ENCODE assay signal across 18 cellular contexts in genomic region chr1:64098436-64098835, GRCh38.
"Had no signal": no experiment of that assay in that cellular context is flagged by ENCODE, and none has a peak within 500 bp of the region (broad histone marks: within the 10 kb centered on the region; RNA-seq: fewer than 3 reads in every experiment).

No MANE protein-coding gene starts in this region.

- H3K36me3 Mint-ChIP-seq: activated naive CD4-positive, alpha-beta T cell treated with anti-CD3 and anti-CD28 coated beads, Interleukin-2, amount 10 ng/mL, durations not matched to agents 7 days and 5 days; stimulated activated naive B cell treated with anti-CD40 and anti-IgM and Interleukin-4, amounts not matched to agents 10 μg/mL and 1 μg/mL and 100 μg/mL, for 72 hours had no signal

- FAIRE-seq: astrocyte, bronchial epithelial cell had no signal

- H3K4me3 Mint-ChIP-seq: activated naive CD4-positive, alpha-beta T cell treated with anti-CD3 and anti-CD28 coated beads, Interleukin-2, amount 10 ng/mL, durations not matched to agents 7 days and 5 days; activated T-helper 17 cell treated with anti-CD3 and anti-CD28 coated beads, Interleukin-2, amount 50 U/mL, for 72 hours; stimulated activated naive B cell treated with anti-CD40 and anti-IgM and Interleukin-4, amounts not matched to agents 10 μg/mL and 1 μg/mL and 100 μg/mL, for 72 hours had no signal

- ATAC-seq: activated T-helper 17 cell treated with anti-CD3 and anti-CD28 coated beads, Interleukin-2, amount 50 U/mL, for 72 hours; gastroesophageal sphincter; stimulated activated naive B cell treated with anti-CD40 and anti-IgM and Interleukin-4, amounts not matched to agents 10 μg/mL and 1 μg/mL and 100 μg/mL, for 72 hours had no signal

- H3K27me3 ChIP-seq: dorsolateral prefrontal cortex, gastroesophageal sphincter, neutrophil, tibial nerve had no signal

- H3K27me3 Mint-ChIP-seq: activated naive CD4-positive, alpha-beta T cell treated with anti-CD3 and anti-CD28 coated beads, Interleukin-2, amount 10 ng/mL, durations not matched to agents 7 days and 5 days; stimulated activated naive B cell treated with anti-CD40 and anti-IgM and Interleukin-4, amounts not matched to agents 10 μg/mL and 1 μg/mL and 100 μg/mL, for 72 hours had no signal

- H3K4me3 ChIP-seq: gastroesophageal sphincter, skin epidermis, tibial nerve had no signal

- H3K4me1 Mint-ChIP-seq: activated naive CD4-positive, alpha-beta T cell treated with anti-CD3 and anti-CD28 coated beads, Interleukin-2, amount 10 ng/mL, durations not matched to agents 7 days and 5 days; activated T-helper 17 cell treated with anti-CD3 and anti-CD28 coated beads, Interleukin-2, amount 50 U/mL, for 72 hours; stimulated activated naive B cell treated with anti-CD40 and anti-IgM and Interleukin-4, amounts not matched to agents 10 μg/mL and 1 μg/mL and 100 μg/mL, for 72 hours had no signal

- H3K27ac ChIP-seq: gastroesophageal sphincter, neutrophil, parathyroid adenoma, skin epidermis, tibial nerve had no signal

- H3K36me3 ChIP-seq: gastroesophageal sphincter, neutrophil, tibial nerve had no signal

- H3K9ac ChIP-seq: parathyroid adenoma had no signal

- H3K9me3 ChIP-seq: gastroesophageal sphincter, neutrophil, tibial nerve had no signal

- H3K9me3 Mint-ChIP-seq: activated naive CD4-positive, alpha-beta T cell treated with anti-CD3 and anti-CD28 coated beads, Interleukin-2, amount 10 ng/mL, durations not matched to agents 7 days and 5 days; activated T-helper 17 cell treated with anti-CD3 and anti-CD28 coated beads, Interleukin-2, amount 50 U/mL, for 72 hours; stimulated activated naive B cell treated with anti-CD40 and anti-IgM and Interleukin-4, amounts not matched to agents 10 μg/mL and 1 μg/mL and 100 μg/mL, for 72 hours had no signal

- H3K79me2 ChIP-seq: parathyroid adenoma had no signal

- DNase-seq: activated CD4-positive, alpha-beta T cell treated with anti-CD3 and anti-CD28 coated beads, Interleukin-2, amount 50 U/mL, for 4 hours; activated CD4-positive, CD25-positive, alpha-beta regulatory T cell treated with anti-CD3 and anti-CD28 coated beads, Interleukin-2, amount 50 U/mL, for 72 hours; activated naive CD4-positive, alpha-beta T cell treated with anti-CD3 and anti-CD28 coated beads, Interleukin-2, amount 10 ng/mL, durations not matched to agents 7 days and 5 days; activated T-cell treated with anti-CD3 and anti-CD28 coated beads for 4 hours; dorsolateral prefrontal cortex; midbrain; stimulated activated CD4-positive, alpha-beta T cell treated with anti-CD3 and anti-CD28 coated beads, Interleukin-15, amount 100 ng/mL, for 24 hours; stimulated activated CD4-positive, alpha-beta T cell treated with anti-CD3 and anti-CD28 coated beads, Interleukin-4, amount 100 ng/mL, for 1 hour; stimulated activated naive B cell treated with anti-CD40 and anti-IgM and Interleukin-4, amounts not matched to agents 10 μg/mL and 1 μg/mL and 100 μg/mL, for 72 hours; T-helper 1 cell had no signal

- H3K27ac Mint-ChIP-seq: activated naive CD4-positive, alpha-beta T cell treated with anti-CD3 and anti-CD28 coated beads, Interleukin-2, amount 10 ng/mL, durations not matched to agents 7 days and 5 days; activated T-helper 17 cell treated with anti-CD3 and anti-CD28 coated beads, Interleukin-2, amount 50 U/mL, for 72 hours; stimulated activated naive B cell treated with anti-CD40 and anti-IgM and Interleukin-4, amounts not matched to agents 10 μg/mL and 1 μg/mL and 100 μg/mL, for 72 hours had no signal
